In the genomic region with DNA sequence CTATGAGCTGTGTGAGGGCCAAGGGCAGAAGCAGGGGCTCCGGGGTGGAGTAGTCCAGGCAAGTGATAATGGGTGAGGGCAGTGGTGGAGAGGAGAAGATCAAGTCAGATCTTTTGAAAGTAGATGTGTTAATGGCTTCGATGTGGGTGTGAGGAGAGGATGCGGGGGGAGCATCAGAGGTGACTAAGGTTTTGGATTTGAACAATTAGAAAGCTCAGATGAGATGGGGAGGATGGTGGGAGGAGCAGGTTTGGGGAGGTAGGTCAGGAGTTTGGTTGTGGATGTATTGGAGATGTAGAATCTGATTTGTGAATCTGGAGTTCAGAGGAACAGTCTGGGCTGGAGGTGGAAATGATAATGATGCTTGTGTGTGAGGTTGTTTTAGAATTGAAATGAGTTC, we compare ENCODE assay signal across 17 cellular contexts. TPM values are rescaled to one million over a fixed set of nuclear protein-coding genes. Genes with fewer than 3 reads are reported as not detected.
"Had no signal": no experiment of that assay in that cellular context is flagged by ENCODE, and none has a peak within 500 bp of the region (broad histone marks: within the 10 kb centered on the region; RNA-seq: fewer than 3 reads in every experiment).

No MANE protein-coding gene starts in this region.

- H3K4me3 Mint-ChIP-seq: activated CD4-positive, alpha-beta T cell treated with anti-CD3 and anti-CD28 coated beads, Interleukin-2, amount 10 ng/mL, durations not matched to agents 7 days and 5 days; activated naive CD8-positive, alpha-beta T cell; activated T-helper 1 cell treated with anti-CD3 and anti-CD28 coated beads, Interleukin-12 subunit alpha, Interleukin-12 subunit beta, Interleukin-2, Interleukin-4 antibody, amounts not matched to agents 30 ng/mL and 10 ng/mL and 1 ng/mL, durations not matched to agents 14 hours and 24 hours and 36 hours; naive thymus-derived CD4-positive, alpha-beta T cell; stimulated activated naive CD8-positive, alpha-beta T cell treated with anti-CD3 and anti-CD28 coated beads, Interleukin-15, amount 100 ng/mL, for 72 hours had no signal

- H3K4me3 ChIP-seq: mucosa of descending colon, testis had no signal

- H3K27me3 ChIP-seq: neutrophil, testis had no signal

- H3K4me1 ChIP-seq: testis had no signal

- H3K9me3 ChIP-seq: mucosa of descending colon, neutrophil, testis had no signal

- H3K9me3 Mint-ChIP-seq: activated CD4-positive, alpha-beta T cell treated with anti-CD3 and anti-CD28 coated beads, Interleukin-2, amount 10 ng/mL, durations not matched to agents 7 days and 5 days; activated T-helper 1 cell treated with anti-CD3 and anti-CD28 coated beads, Interleukin-12 subunit alpha, Interleukin-12 subunit beta, Interleukin-2, Interleukin-4 antibody, amounts not matched to agents 30 ng/mL and 10 ng/mL and 1 ng/mL, durations not matched to agents 14 hours and 24 hours and 36 hours; stimulated activated naive CD8-positive, alpha-beta T cell treated with anti-CD3 and anti-CD28 coated beads, Interleukin-15, amount 100 ng/mL, for 72 hours had no signal

- ATAC-seq: esophagus mucosa; mucosa of descending colon; naive thymus-derived CD4-positive, alpha-beta T cell; stimulated activated naive CD8-positive, alpha-beta T cell treated with anti-CD3 and anti-CD28 coated beads, Interleukin-15, amount 100 ng/mL, for 72 hours had no signal

- H3K27ac ChIP-seq: neutrophil, testis had no signal

- H3K27me3 Mint-ChIP-seq: activated CD4-positive, alpha-beta T cell treated with anti-CD3 and anti-CD28 coated beads, Interleukin-2, amount 10 ng/mL, durations not matched to agents 7 days and 5 days; activated naive CD8-positive, alpha-beta T cell; naive thymus-derived CD4-positive, alpha-beta T cell; stimulated activated naive CD8-positive, alpha-beta T cell treated with anti-CD3 and anti-CD28 coated beads, Interleukin-15, amount 100 ng/mL, for 72 hours had no signal

- H3K27ac Mint-ChIP-seq: activated CD4-positive, alpha-beta T cell treated with anti-CD3 and anti-CD28 coated beads, Interleukin-2, amount 10 ng/mL, durations not matched to agents 7 days and 5 days; activated naive CD8-positive, alpha-beta T cell; activated T-helper 1 cell treated with anti-CD3 and anti-CD28 coated beads, Interleukin-12 subunit alpha, Interleukin-12 subunit beta, Interleukin-2, Interleukin-4 antibody, amounts not matched to agents 30 ng/mL and 10 ng/mL and 1 ng/mL, durations not matched to agents 14 hours and 24 hours and 36 hours had no signal

- DNase-seq: activated CD4-positive, alpha-beta T cell treated with anti-CD3 and anti-CD28 coated beads, Interleukin-2, amount 10 ng/mL, durations not matched to agents 7 days and 5 days; activated CD4-positive, CD25-positive, alpha-beta regulatory T cell; cerebellar nuclear complex; islet precursor cell; mucosa of descending colon; naive thymus-derived CD4-positive, alpha-beta T cell; retina; small intestine; stimulated activated CD4-positive, alpha-beta T cell treated with anti-CD3 and anti-CD28 coated beads, Interleukin-4, amount 100 ng/mL, for 24 hours; stimulated activated naive CD8-positive, alpha-beta T cell treated with anti-CD3 and anti-CD28 coated beads, Interleukin-15, amount 100 ng/mL, for 72 hours; SW 1271; testis had no signal

RNA-seq across cellular contexts. Expression of a gene that starts 10.5 kb away (rescaled TPM):
- total RNA-seq: SK-MEL-5 had no signal
